ENCODE assay signal across 8 cellular contexts in genomic region chr12:120265483-120266179, GRCh38. TPM values are rescaled to one million over a fixed set of nuclear protein-coding genes. Genes with fewer than 3 reads are reported as not detected.
DNase-seq lines count a peak whose midpoint lies in the region; ATAC-seq and TF ChIP-seq lines count a peak whose summit lies in the region.

PXN (minus strand) TSS chr12:120265730; CDS start chr12:120265629, 101 bp downstream.

- no peaks in the 10 kb centered on the region for H3K27me3 Mint-ChIP-seq in T-helper 1 cell treated with Interleukin-12 subunit alpha and Interleukin-12 subunit beta and Interleukin-4 antibody, amounts not matched to agents 30 μg/mL and 1 μg/mL, for 36 hours (ENCODE audit: low read depth)

- H3K27ac Mint-ChIP-seq in T-helper 1 cell treated with Interleukin-12 subunit alpha and Interleukin-12 subunit beta and Interleukin-4 antibody, amounts not matched to agents 30 μg/mL and 1 μg/mL, for 36 hours = peak within 1 kb of the TSS; percentile 82

- no peaks in the 10 kb centered on the region for H3K9me3 Mint-ChIP-seq in T-helper 1 cell treated with Interleukin-12 subunit alpha and Interleukin-12 subunit beta and Interleukin-4 antibody, amounts not matched to agents 30 μg/mL and 1 μg/mL, for 36 hours

- H3K4me3 Mint-ChIP-seq in T-helper 1 cell treated with Interleukin-12 subunit alpha and Interleukin-12 subunit beta and Interleukin-4 antibody, amounts not matched to agents 30 μg/mL and 1 μg/mL, for 36 hours = peak within 1 kb of the TSS; percentile 98

- ATAC-seq in psoas muscle = peak; percentile 84 to 93 (median 90)

- H3K36me3 ChIP-seq in ES-I3 (ENCODE audit: insufficient read depth, low read length) = peaks cover 12% of the 10 kb centered on the region
- 0 out of 2 replicates have a peak, but pooled peaks cover 3% of the 10 kb centered on the region for H3K36me3 ChIP-seq in H7 (replicated peaks; ENCODE audit: control insufficient read depth, insufficient read depth, low read length)
- H3K36me3 ChIP-seq in left ventricle myocardium inferior = no peaks in the 10 kb centered on the region
- H3K36me3 ChIP-seq in psoas muscle (ENCODE audit: insufficient read depth in 1 of 2, low read depth in 1 of 2) = peaks cover 2 to 5% of the 10 kb centered on the region in 2 donors
- no peaks in the 10 kb centered on the region for H3K36me3 ChIP-seq in urinary bladder (ENCODE audit: insufficient read depth)

- intact Hi-C loops in left ventricle myocardium inferior (cut with micrococcal nuclease) = loop anchor here (5.0 kb wide), 1 partner anchor 38 kb away; no protein-coding TSS in a partner anchor
- intact Hi-C loops in psoas muscle (cut with DNase I) = loop anchor here (1.0 to 10.0 kb wide), 3 partner anchors 37 to 151 kb away; partner anchors contain the start of gene RAB35 (in 1 of the 2)

- no peaks in the 10 kb centered on the region for H3K9me3 ChIP-seq in ES-I3 (ENCODE audit: control insufficient read depth, insufficient read depth, low read length)
- H3K9me3 ChIP-seq in left ventricle myocardium inferior (replicated peaks) = no peaks in the 10 kb centered on the region
- no peaks in the 10 kb centered on the region for H3K9me3 ChIP-seq in psoas muscle

- H3K4me1 Mint-ChIP-seq in T-helper 1 cell treated with Interleukin-12 subunit alpha and Interleukin-12 subunit beta and Interleukin-4 antibody, amounts not matched to agents 30 μg/mL and 1 μg/mL, for 36 hours (ENCODE audit: low read depth) = peaks cover 37% of the 10 kb centered on the region

- 1 to 2% (median 1%) methylated on average over 23 to 66 of the region's 79 CpGs for WGBS in psoas muscle, 3 donors
- 2% methylated on average over 79 of the region's 79 CpGs for WGBS in urinary bladder

- TF ChIP-seq CTCF in NB4 (IDR thresholded peaks at IDR 0.05; ENCODE audit: low read depth, low read length) = peak; percentile 69
- peak; percentile 90 for TF ChIP-seq CTCF in left ventricle myocardium inferior (IDR thresholded peaks at IDR 0.05; ENCODE audit: borderline replicate concordance)
- TF ChIP-seq CTCF in psoas muscle (IDR thresholded peaks at IDR 0.05) = peak; percentile 95

- peaks cover 28% of the 10 kb centered on the region for H3K36me3 Mint-ChIP-seq in T-helper 1 cell treated with Interleukin-12 subunit alpha and Interleukin-12 subunit beta and Interleukin-4 antibody, amounts not matched to agents 30 μg/mL and 1 μg/mL, for 36 hours (ENCODE audit: low read depth)

- DNase-seq in H7 (peak; percentile 99), NB4 (ENCODE audit: low read depth) (peak; percentile 86), amniotic epithelial cell (ENCODE audit: low read depth) (peak; percentile 53), left ventricle myocardium inferior (peak; percentile 89), psoas muscle (peak; percentile 93 to 95)

- H3K27me3 ChIP-seq in H7 (ENCODE audit: control insufficient read depth, insufficient read depth, low read length) = no peaks in the 10 kb centered on the region
- no peaks in the 10 kb centered on the region for H3K27me3 ChIP-seq in left ventricle myocardium inferior (ENCODE audit: low read depth)
- no peaks in the 10 kb centered on the region for H3K27me3 ChIP-seq in psoas muscle (ENCODE audit: insufficient read depth in 3 of 3, low read length in 2 of 3)

- H3K4me1 ChIP-seq in ES-I3 (ENCODE audit: insufficient read depth, low read length) (peaks cover 29% of the 10 kb centered on the region), left ventricle myocardium inferior (peaks cover 53% of the 10 kb centered on the region), psoas muscle (peaks cover 38% of the 10 kb centered on the region), urinary bladder (ENCODE audit: insufficient read depth) (no peaks in the 10 kb centered on the region)

- peak; percentile 48 for TF ChIP-seq POLR2A in NB4 (IDR thresholded peaks at IDR 0.05; ENCODE audit: extremely low read depth, insufficient read length)

- H3K4me3 ChIP-seq in H7 (ENCODE audit: insufficient read depth, low read depth, low read length) (peak within 1 kb of the TSS; percentile 95), NB4 (ENCODE audit: low read depth, low read length) (peak within 1 kb of the TSS; percentile 37), left ventricle myocardium inferior (peak within 1 kb of the TSS; percentile 97), psoas muscle (peak within 1 kb of the TSS; percentile 94), urinary bladder (ENCODE audit: low read depth, low read length) (peak within 1 kb of the TSS; percentile 80)

- H3K27ac ChIP-seq in left ventricle myocardium inferior (replicated peaks) (peak within 1 kb of the TSS; percentile 96), psoas muscle (peak within 1 kb of the TSS; percentile 95), urinary bladder (ENCODE audit: low read depth) (peak within 1 kb of the TSS; percentile 87)

- H3K9ac ChIP-seq in ES-I3 (ENCODE audit: low read depth, low read length) = peak within 1 kb of the TSS; percentile 80

RNA-seq across cellular contexts. Expression of gene PXN, which starts in this region (rescaled TPM):
- total RNA-seq in H7 (2014; rRNA removed; shearing (Covaris generic)) = 76.1 and 89.9 TPM in 2 replicates
- total RNA-seq in left ventricle myocardium inferior (59.8 TPM), psoas muscle (100 to 1,000 TPM in 2 of 4 donors, 10 to 100 TPM in 2; 67.6 to 166 (median 106) TPM), urinary bladder (32.4 TPM)
- polyA plus RNA-seq in psoas muscle (100 to 1,000 TPM in 1 of 3 donors, 10 to 100 TPM in 2; 64.7 to 147 (median 96.2) TPM), urinary bladder (111 TPM)

Comparison
In these comparisons a context has a peak if more than half of its experiments do, and no peak if none do; other contexts are left out.
1. Peak in every context shown above with its lines: DNase-seq, ATAC-seq, H3K4me3 ChIP-seq and H3K27ac ChIP-seq.
2. H3K4me3 ChIP-seq: peak in every context shown above with its lines; median percentile 97 in left ventricle myocardium inferior; 95 in H7; 94 in psoas muscle; 80 in urinary bladder; 37 in NB4.